In the genomic region with DNA sequence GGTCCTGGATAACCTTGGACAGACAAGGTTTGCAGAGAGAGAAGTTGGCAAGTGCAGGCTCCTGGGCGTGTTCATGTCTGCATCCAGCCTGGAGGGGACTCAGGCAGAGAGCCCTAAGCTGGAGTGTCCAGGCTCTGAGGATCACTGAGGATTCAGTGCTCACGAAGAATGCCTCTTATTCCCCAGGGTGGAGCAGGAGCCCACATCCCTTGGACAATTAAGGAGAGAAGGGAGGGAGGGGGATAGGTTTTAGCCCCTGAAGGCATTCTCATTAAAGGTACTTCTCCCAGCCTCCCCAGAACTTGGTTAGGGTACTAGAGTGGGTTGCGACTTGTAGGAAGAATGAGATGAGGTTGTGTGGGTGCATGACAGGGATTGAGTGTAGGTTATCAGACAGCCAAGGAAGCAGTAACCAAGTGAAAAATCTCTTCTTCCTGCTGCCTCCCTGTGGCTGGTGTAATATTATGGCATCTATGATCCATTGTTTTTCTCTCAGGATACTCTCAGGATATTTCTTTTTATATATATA, we compare ENCODE assay signal across 13 cellular contexts. TPM values are rescaled to one million over a fixed set of nuclear protein-coding genes. Genes with fewer than 3 reads are reported as not detected.
DNase-seq lines count a peak whose midpoint lies in the region; ATAC-seq, FAIRE-seq and TF ChIP-seq lines count a peak whose summit lies in the region.
"Had no signal": no experiment of that assay in that cellular context is flagged by ENCODE, and none has a peak within 500 bp of the region (broad histone marks: within the 10 kb centered on the region; RNA-seq: fewer than 3 reads in every experiment).

No MANE protein-coding gene starts in this region.

- no peaks in the 10 kb centered on the region for H3K9me3 Mint-ChIP-seq in CD4-positive, CD25-positive, alpha-beta regulatory T cell
- peaks cover 6% of the 10 kb centered on the region for H3K9me3 Mint-ChIP-seq in endodermal cell
- H3K9me3 Mint-ChIP-seq: GM23338, type B pancreatic cell had no signal

- peaks cover 18 to 55% (median 44%) of the 10 kb centered on the region in 4 donors for H3K4me1 Mint-ChIP-seq in CD4-positive, CD25-positive, alpha-beta regulatory T cell
- peaks cover 7% of the 10 kb centered on the region for H3K4me1 Mint-ChIP-seq in endodermal cell

- H3K27me3 Mint-ChIP-seq in CD4-positive, CD25-positive, alpha-beta regulatory T cell = no peaks in the 10 kb centered on the region
- H3K27me3 Mint-ChIP-seq in endodermal cell (ENCODE audit: insufficient read depth) = peaks cover 20% of the 10 kb centered on the region

- peak overlapping the region in 2 of 3 donors; percentile 84 to 88 for H3K27ac Mint-ChIP-seq in CD4-positive, CD25-positive, alpha-beta regulatory T cell
- H3K27ac Mint-ChIP-seq in endodermal cell = no peak overlapping the region
- H3K27ac Mint-ChIP-seq: GM23338, type B pancreatic cell had no signal

- TF ChIP-seq POLR2A in GM12891 (IDR thresholded peaks at IDR 0.05; ENCODE audit: low read depth, low read length) = no peak

- intact Hi-C loops in psoas muscle (cut with DNase I) = no loop called here

- WGBS in psoas muscle, 3 donors = 60 to 77% (median 62%) methylated on average over 3 of the region's 3 CpGs
- WGBS in endodermal cell (ENCODE audit: insufficient coverage in 1 of 2, insufficient read length in 1 of 2), 2 experiments = 71 to 85% methylated on average over 1 to 3 of the region's 3 CpGs

- H3K27me3 ChIP-seq in CD4-positive, CD25-positive, alpha-beta regulatory T cell (ENCODE audit: control insufficient read depth, insufficient read depth, low read length) = no peaks in the 10 kb centered on the region
- peaks cover 0 to 10% (median 2%) of the 10 kb centered on the region in 3 donors for H3K27me3 ChIP-seq in psoas muscle (ENCODE audit: insufficient read depth in 3 of 3, low read length in 2 of 3)
- peaks cover 22% of the 10 kb centered on the region for H3K27me3 ChIP-seq in endodermal cell (ENCODE audit: control insufficient read depth, insufficient read depth, low read length, poor library complexity, severe bottlenecking)
- peaks cover 49% of the 10 kb centered on the region for H3K27me3 ChIP-seq in HAP-1 (ENCODE audit: low read depth)

- peak overlapping the region; percentile 77 for H3K27ac ChIP-seq in CD4-positive, CD25-positive, alpha-beta regulatory T cell (ENCODE audit: insufficient read depth, low read length, poor library complexity, severe bottlenecking)
- peak overlapping the region; percentile 2 for H3K27ac ChIP-seq in cingulate gyrus (ENCODE audit: low read depth, low read length)
- H3K27ac ChIP-seq in psoas muscle = peak overlapping the region; percentile 53
- no peak overlapping the region for H3K27ac ChIP-seq in endodermal cell (ENCODE audit: low read depth, low read length)
- H3K27ac ChIP-seq: WERI-Rb-1 had no signal

- H3K9me3 ChIP-seq in CD4-positive, CD25-positive, alpha-beta regulatory T cell (ENCODE audit: control insufficient read depth in 2 of 2, low read length in 2 of 2) = no peaks in the 10 kb centered on the region
- H3K9me3 ChIP-seq in psoas muscle = no peaks in the 10 kb centered on the region
- no peaks in the 10 kb centered on the region for H3K9me3 ChIP-seq in endodermal cell (ENCODE audit: control insufficient read depth, low read length)
- no peaks in the 10 kb centered on the region for H3K9me3 ChIP-seq in HAP-1
- H3K9me3 ChIP-seq: MG63 had no signal

- H3K9ac ChIP-seq in endodermal cell (ENCODE audit: extremely low read depth, low read length, poor library complexity, severe bottlenecking) = no peak overlapping the region

- H3K36me3 Mint-ChIP-seq in CD4-positive, CD25-positive, alpha-beta regulatory T cell = no peaks in the 10 kb centered on the region
- no peaks in the 10 kb centered on the region for H3K36me3 Mint-ChIP-seq in endodermal cell (ENCODE audit: low read depth)
- H3K36me3 Mint-ChIP-seq: type B pancreatic cell had no signal

- H3K4me1 ChIP-seq in CD4-positive, CD25-positive, alpha-beta regulatory T cell (ENCODE audit: control insufficient read depth, insufficient read depth, low read length, poor library complexity, severe bottlenecking) = peaks cover 41% of the 10 kb centered on the region
- no peaks in the 10 kb centered on the region for H3K4me1 ChIP-seq in psoas muscle
- no peaks in the 10 kb centered on the region for H3K4me1 ChIP-seq in endodermal cell (ENCODE audit: control insufficient read depth, insufficient read depth, low read length)
- H3K4me1 ChIP-seq in HAP-1 = no peaks in the 10 kb centered on the region

- DNase-seq in CD4-positive, CD25-positive, alpha-beta regulatory T cell = no peak
- no peak for DNase-seq in GM12891 (ENCODE audit: insufficient read length, low spot score)
- no peak for DNase-seq in psoas muscle
- DNase-seq in endodermal cell = no peak
- no peak for DNase-seq in foreskin melanocyte
- no peak for DNase-seq in HAP-1 (ENCODE audit: low spot score in 2 of 2)
- DNase-seq: MG63; NK-92 treated with Interleukin-12 subunit alpha and Interleukin-12 subunit beta, amount 100 ng/mL, for 24 hours; WERI-Rb-1 had no signal

- in situ Hi-C loops in HAP-1 (cut with MboI; ENCODE audit: low sequenced_read_pairs) = no loop called here

- peak overlapping the region; percentile 94 for H3K4me3 ChIP-seq in CD4-positive, CD25-positive, alpha-beta regulatory T cell (ENCODE audit: low read depth, low read length)
- H3K4me3 ChIP-seq in psoas muscle (peak overlapping the region; percentile 58), endodermal cell (ENCODE audit: low read length) (no peak overlapping the region), HAP-1 (no peak overlapping the region)
- H3K4me3 ChIP-seq: GM23338, MG63 had no signal

- TF ChIP-seq CTCF in psoas muscle (IDR thresholded peaks at IDR 0.05) (no peak), endodermal cell (conservative IDR thresholded peaks at IDR 0.05) (no peak)

- peak; percentile 78 for FAIRE-seq in GM12891 (lab: Jason Lieb, UNC)

- peak overlapping the region; percentile 86 to 94 (median 89) for H3K4me3 Mint-ChIP-seq in CD4-positive, CD25-positive, alpha-beta regulatory T cell
- H3K4me3 Mint-ChIP-seq in endodermal cell = no peak overlapping the region
- H3K4me3 Mint-ChIP-seq: GM23338, type B pancreatic cell had no signal

- no peak for ATAC-seq in CD4-positive, CD25-positive, alpha-beta regulatory T cell (ENCODE audit: low read depth in 2 of 2)
- ATAC-seq in psoas muscle = no peak
- no peak for ATAC-seq in SK-N-SH treated with all-trans-retinoic acid at 6 μM for 48 hours

- peaks cover 3% of the 10 kb centered on the region for H3K36me3 ChIP-seq in CD4-positive, CD25-positive, alpha-beta regulatory T cell (ENCODE audit: control insufficient read depth, insufficient read depth, low read length)
- H3K36me3 ChIP-seq in psoas muscle (ENCODE audit: insufficient read depth in 1 of 2, low read depth in 1 of 2) (no peaks in the 10 kb centered on the region), endodermal cell (ENCODE audit: control insufficient read depth, insufficient read depth, low read length) (no peaks in the 10 kb centered on the region), HAP-1 (replicated peaks) (no peaks in the 10 kb centered on the region)
- H3K36me3 ChIP-seq: MG63, WERI-Rb-1 had no signal

TF ChIP-seq in GM12891, 5 proteins besides CTCF, POLR2A, EP300 and RAD21:
- peak; percentile 69; the same call in 1 of the 2 replicates for TF ChIP-seq POLR2AphosphoS5 (IDR thresholded peaks at IDR 0.05; ENCODE audit: low read depth, low read length)
- 0 out of 2 replicates have a peak, but pooled peaks have one; percentile 50 for TF ChIP-seq POU2F2 (IDR thresholded peaks at IDR 0.05; ENCODE audit: low read depth, low read length)
- no peak for TF ChIP-seq TAF1 (IDR thresholded peaks at IDR 0.05; ENCODE audit: low read depth, low read length)

TF ChIP-seq in SK-N-SH treated with all-trans-retinoic acid at 6 μM for 48 hours, 23 proteins besides CTCF, POLR2A, EP300 and RAD21:
- TF ChIP-seq ISL1 (CRISPR knock-in tag; IDR thresholded peaks at IDR 0.05) (no peak), TOX (CRISPR knock-in tag; IDR thresholded peaks at IDR 0.05; ENCODE audit: borderline replicate concordance) (no peak), ESRRG (CRISPR knock-in tag; IDR thresholded peaks at IDR 0.05) (no peak)
- TF ChIP-seq, protein P1, sequence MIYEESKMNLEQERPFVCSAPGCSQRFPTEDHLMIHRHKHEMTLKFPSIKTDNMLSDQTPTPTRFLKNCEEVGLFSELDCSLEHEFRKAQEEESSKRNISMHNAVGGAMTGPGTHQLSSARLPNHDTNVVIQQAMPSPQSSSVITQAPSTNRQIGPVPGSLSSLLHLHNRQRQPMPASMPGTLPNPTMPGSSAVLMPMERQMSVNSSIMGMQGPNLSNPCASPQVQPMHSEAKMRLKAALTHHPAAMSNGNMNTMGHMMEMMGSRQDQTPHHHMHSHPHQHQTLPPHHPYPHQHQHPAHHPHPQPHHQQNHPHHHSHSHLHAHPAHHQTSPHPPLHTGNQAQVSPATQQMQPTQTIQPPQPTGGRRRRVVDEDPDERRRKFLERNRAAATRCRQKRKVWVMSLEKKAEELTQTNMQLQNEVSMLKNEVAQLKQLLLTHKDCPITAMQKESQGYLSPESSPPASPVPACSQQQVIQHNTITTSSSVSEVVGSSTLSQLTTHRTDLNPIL (CRISPR knock-in tag; IDR thresholded peaks at IDR 0.05; ENCODE audit: low read depth) = no peak

RNA-seq across cellular contexts. Expression of a gene that starts 0.7 kb away (rescaled TPM):
- 153 TPM for total RNA-seq in CD4-positive, CD25-positive, alpha-beta regulatory T cell
- polyA plus RNA-seq in CD4-positive, CD25-positive, alpha-beta regulatory T cell = 100 to 1,000 TPM; 144 to 335 (median 244) TPM
- 654 TPM for polyA plus RNA-seq in GM12891 (2012; ENCODE audit: low read depth, missing spikeins)
- 10 to 100 TPM; 11.9 to 33.2 (median 18.3) TPM for total RNA-seq in psoas muscle
- polyA plus RNA-seq in psoas muscle = 10 to 100 TPM; 11.0 to 17.9 (median 11.1) TPM
- total RNA-seq in endodermal cell = 10 to 100 TPM; 13.5 to 20.6 TPM
- 3.2 TPM for polyA plus RNA-seq in endodermal cell (2013, experiment 1 of 2)
- polyA plus RNA-seq in endodermal cell (2013, experiment 2 of 2) = 1.9 TPM

RNA-seq across cellular contexts. Expression of a gene that starts 3.0 kb away (rescaled TPM):
- total RNA-seq in CD4-positive, CD25-positive, alpha-beta regulatory T cell = 102 TPM
- polyA plus RNA-seq in CD4-positive, CD25-positive, alpha-beta regulatory T cell = 100 to 1,000 TPM in 3 of 4 donors, 10 to 100 TPM in 1; 97.9 to 292 (median 209) TPM
- 1,963 TPM for polyA plus RNA-seq in GM12891 (2012; ENCODE audit: low read depth, missing spikeins)
- 10 to 100 TPM; 13.8 to 52.6 (median 20.2) TPM for total RNA-seq in psoas muscle
- polyA plus RNA-seq in psoas muscle = 10 to 100 TPM; 10.7 to 12.3 (median 10.9) TPM
- total RNA-seq in endodermal cell = 1 to 10 TPM; 1.7 to 1.9 TPM
- polyA plus RNA-seq in endodermal cell (2013, experiment 1 of 2) = 1.0 TPM
- polyA plus RNA-seq in endodermal cell (2013, experiment 2 of 2) = 1.0 TPM

Comparison
In these comparisons a context has a peak if more than half of its experiments do, and no peak if none do; other contexts are left out.
1. H3K4me3 ChIP-seq: peak in CD4-positive, CD25-positive, alpha-beta regulatory T cell (single experiment) and psoas muscle (single experiment); none in endodermal cell (single experiment) and HAP-1 (single experiment).
2. RNA of a gene that starts 3.0 kb away (total RNA-seq): 102 TPM in CD4-positive, CD25-positive, alpha-beta regulatory T cell (single experiment) and 13.8 to 52.6 TPM in psoas muscle; 1.7 to 1.9 TPM in endodermal cell; every median in the first group is over 4 times any median in the second.